Comparison of ENCODE assay signal across 24 cellular contexts in genomic region chr20:56952258-56952929, GRCh38.
DNase-seq lines count a peak whose midpoint lies in the region; ATAC-seq, FAIRE-seq and TF ChIP-seq lines count a peak whose summit lies in the region.
"Had no signal": no experiment of that assay in that cellular context is flagged by ENCODE, and none has a peak within 500 bp of the region (broad histone marks: within the 10 kb centered on the region; RNA-seq: fewer than 3 reads in every experiment).

No MANE protein-coding gene starts in this region.

- DNase-seq in HepG2 (ENCODE audit: low spot score) (no peak), right lobe of liver (no peak), K562 (ENCODE audit: extremely low read depth in 1 of 4, low spot score in 3 of 4) (no peak), keratinocyte (ENCODE audit: low read depth, low spot score) (no peak), omental fat pad (ENCODE audit: low spot score) (no peak), amygdala (lab: John Stamatoyannopoulos, UW) (no peak)
- DNase-seq: 8988T; ACHN; BE2C; Calu3; DMS79 treated with DMSO at 0.1 percent for 48 hours; GF-D8; H7; Kasumi-1; NCI-H1105; NCI-H1436 treated with DMSO at 0.1 percent for 48 hours; NCI-H2171 treated with DMSO at 0.1 percent for 48 hours; NCI-H82; NK-92 treated with Interleukin-12 subunit alpha and Interleukin-12 subunit beta, amount 100 ng/mL, for 24 hours; SJCRH30 had no signal

- H3K79me2 ChIP-seq in HepG2 (ENCODE audit: insufficient read depth, low read length) = no peaks in the 10 kb centered on the region
- no peaks in the 10 kb centered on the region for H3K79me2 ChIP-seq in K562 (ENCODE audit: control insufficient read depth, insufficient read depth, low read length)
- H3K79me2 ChIP-seq in keratinocyte (ENCODE audit: control insufficient read depth, insufficient read depth, low read length) = no peaks in the 10 kb centered on the region

- H3K27me3 ChIP-seq in HepG2 (ENCODE audit: control insufficient read depth in 1 of 2, insufficient read depth in 2 of 2, low read length in 2 of 2) = peaks cover 13 to 69% of the 10 kb centered on the region in 2 experiments; a peak in 4 of 5 replicates
- H3K27me3 ChIP-seq in right lobe of liver = no peaks in the 10 kb centered on the region
- H3K27me3 ChIP-seq in K562 (ENCODE audit: control insufficient read depth in 2 of 2, insufficient read depth in 2 of 2, low read length in 2 of 2) = peaks cover 21 to 47% of the 10 kb centered on the region in 2 experiments
- H3K27me3 ChIP-seq in keratinocyte (ENCODE audit: control insufficient read depth, extremely low read depth, insufficient read depth, low read length) = peaks cover 39% of the 10 kb centered on the region

- no peak for TF ChIP-seq EP300 in HepG2 (IDR thresholded peaks at IDR 0.05; ENCODE audit: low read depth in 2 of 2, low read length in 2 of 2)
- TF ChIP-seq EP300 in HepG2 (CRISPR knock-in tag; IDR thresholded peaks at IDR 0.05; ENCODE audit: borderline replicate concordance) = no peak
- TF ChIP-seq EP300 in K562 (IDR thresholded peaks at IDR 0.05; ENCODE audit: low read length) = no peak

- H4K20me1 ChIP-seq in HepG2 (ENCODE audit: insufficient read depth, low read length) (no peaks in the 10 kb centered on the region), K562 (replicated peaks; ENCODE audit: control insufficient read depth, insufficient read depth, low read length) (no peaks in the 10 kb centered on the region), keratinocyte (ENCODE audit: control insufficient read depth, extremely low read depth, insufficient read depth, low read length) (no peaks in the 10 kb centered on the region)

- H3K9ac ChIP-seq in HepG2 (ENCODE audit: insufficient read depth, low read depth, low read length) (no peak overlapping the region), K562 (ENCODE audit: insufficient read depth in 1 of 2, low read depth in 2 of 2, low read length in 2 of 2) (no peak overlapping the region), keratinocyte (ENCODE audit: control insufficient read depth, extremely low read depth, insufficient read depth, low read length) (no peak overlapping the region)

- ATAC-seq in HepG2 (no peak; the same call in 2 of the 3 replicates), right lobe of liver (no peak), K562 (no peak), omental fat pad (ENCODE audit: low FRiP score) (no peak), HG02610 (IDR thresholded peaks at IDR 0.05; ENCODE audit: unreplicated experiment) (no peak), GM21528 (IDR thresholded peaks at IDR 0.05; ENCODE audit: low FRiP score, unreplicated experiment) (no peak)
- ATAC-seq: SK-N-SH treated with all-trans-retinoic acid at 6 μM for 48 hours had no signal

- in situ Hi-C loops in HepG2 (cut with HindIII; ENCODE audit: extremely low pct_ligation_motif_present, low pct_unique_long_range_greater_than_20kb) = no loop called here
- in situ Hi-C loops in K562 (cut with MboI) = no loop called here

- BruUV-seq in HepG2 (replicated peaks; lab: Mats Ljungman, UMichigan) = no TSS peak
- BruUV-seq in K562 (replicated peaks; lab: Mats Ljungman, UMichigan) = no TSS peak

- 27% methylated on average over 16 of the region's 16 CpGs for WGBS in HepG2 (ENCODE audit: low lambda C conversion rate)
- 43% methylated on average over 12 of the region's 16 CpGs for WGBS in right lobe of liver (ENCODE audit: insufficient coverage, low coverage, low lambda C conversion rate, missing lambda C conversion rate)
- WGBS in K562 (ENCODE audit: insufficient coverage, low coverage, missing lambda C conversion rate) = under 1% methylated on average over 16 of the region's 16 CpGs

- H3K4me1 ChIP-seq in HepG2 (ENCODE audit: insufficient read depth, low read length) (no peaks in the 10 kb centered on the region), right lobe of liver (no peaks in the 10 kb centered on the region), K562 (replicated peaks in 1 of 2; ENCODE audit: control insufficient read depth in 2 of 2, insufficient read depth in 2 of 2, low read length in 2 of 2) (no peaks in the 10 kb centered on the region), keratinocyte (ENCODE audit: control insufficient read depth, extremely low read depth, insufficient read depth, low read length) (peaks cover 4% of the 10 kb centered on the region)
- H3K4me1 ChIP-seq: BE2C had no signal

- H3K4me3 ChIP-seq in HepG2 (replicated peaks in 1 of 3; ENCODE audit: insufficient read depth in 1 of 3, low read depth in 2 of 3, low read length in 3 of 3) = no peak overlapping the region
- no peak overlapping the region for H3K4me3 ChIP-seq in right lobe of liver
- H3K4me3 ChIP-seq in K562 = no peak overlapping the region
- H3K4me3 ChIP-seq in keratinocyte (ENCODE audit: control insufficient read depth in 2 of 3, extremely low read depth in 1 of 3, insufficient read depth in 2 of 3, low read depth in 1 of 3, low read length in 3 of 3) = peak overlapping the region in 1 of 3 experiments; percentile 16
- H3K4me3 ChIP-seq: SJCRH30 had no signal

- H3K36me3 ChIP-seq in HepG2 (replicated peaks in 1 of 2; ENCODE audit: control insufficient read depth in 1 of 2, insufficient read depth in 2 of 2, low read length in 2 of 2) (no peaks in the 10 kb centered on the region), right lobe of liver (no peaks in the 10 kb centered on the region), K562 (ENCODE audit: control insufficient read depth, insufficient read depth, low read length) (no peaks in the 10 kb centered on the region), keratinocyte (ENCODE audit: control insufficient read depth in 2 of 2, extremely low read depth in 1 of 2, insufficient read depth in 2 of 2, low read length in 2 of 2) (no peaks in the 10 kb centered on the region)
- H3K36me3 ChIP-seq: BE2C, SJCRH30 had no signal

- H3K9me1 ChIP-seq in K562 (ENCODE audit: control insufficient read depth, insufficient read depth, low read length) = no peaks in the 10 kb centered on the region
- H3K9me1 ChIP-seq in keratinocyte (ENCODE audit: control insufficient read depth, extremely low read depth, insufficient read depth, low read length) = no peaks in the 10 kb centered on the region

- FAIRE-seq in HepG2 (lab: Jason Lieb, UNC) (no peak), K562 (lab: Jason Lieb, UNC) (no peak), keratinocyte (lab: Jason Lieb, UNC) (no peak)
- FAIRE-seq: GM12891 had no signal

- CTCF ChIA-PET in HepG2 (lab: Yijun Ruan, JAX; ENCODE audit: low intra/inter-chr PET ratio, low total read pairs) (no interaction called here), K562 (lab: Yijun Ruan, JAX; ENCODE audit: low intra/inter-chr PET ratio) (no interaction called here)

- intact Hi-C loops in HepG2 (cut with micrococcal nuclease; ENCODE audit: unreplicated experiment) (no loop called here), right lobe of liver (cut with DNase I) (no loop called here), K562 (cut with micrococcal nuclease) (no loop called here)

- no peak for TF ChIP-seq CTCF in HepG2 (CRISPR knock-in tag; IDR thresholded peaks at IDR 0.05)
- TF ChIP-seq CTCF in right lobe of liver (IDR thresholded peaks at IDR 0.05) = no peak
- TF ChIP-seq CTCF in K562 (IDR thresholded peaks at IDR 0.05 in 2 of 3, conservative IDR thresholded peaks at IDR 0.05 in 1 of 3; ENCODE audit: insufficient read depth in 2 of 3, low read depth in 1 of 3, low read length in 3 of 3) = no peak
- TF ChIP-seq CTCF in keratinocyte (optimal IDR thresholded peaks at IDR 0.05 in 1 of 3, IDR thresholded peaks at IDR 0.05 in 1 of 3, conservative IDR thresholded peaks at IDR 0.05 in 1 of 3; ENCODE audit: extremely low read depth in 1 of 3, insufficient read depth in 2 of 3, low read length in 3 of 3) = no peak
- TF ChIP-seq CTCF in omental fat pad (IDR thresholded peaks at IDR 0.05) = no peak

- no peak overlapping the region for H3K4me2 ChIP-seq in HepG2 (ENCODE audit: low read depth, low read length)
- H3K4me2 ChIP-seq in K562 (ENCODE audit: insufficient read depth, low read length) = no peak overlapping the region
- peak overlapping the region; percentile 65 for H3K4me2 ChIP-seq in keratinocyte (ENCODE audit: control insufficient read depth, extremely low read depth, insufficient read depth, low read depth, low read length)

- POLR2A ChIA-PET in HepG2 (lab: Yijun Ruan, JAX) = no interaction called here
- POLR2A ChIA-PET in K562 (lab: Yijun Ruan, JAX) = no interaction called here

- H2AFZ ChIP-seq in HepG2 (ENCODE audit: low read length) = no peak overlapping the region
- H2AFZ ChIP-seq in K562 (ENCODE audit: low read depth, low read length) = no peak overlapping the region
- H2AFZ ChIP-seq in keratinocyte (ENCODE audit: control insufficient read depth, low read length) = no peak overlapping the region

- H3K9me3 ChIP-seq in HepG2 (ENCODE audit: low read length) = no peaks in the 10 kb centered on the region
- H3K9me3 ChIP-seq in right lobe of liver = no peaks in the 10 kb centered on the region
- H3K9me3 ChIP-seq in K562 (replicated peaks; ENCODE audit: control insufficient read depth, insufficient read depth, low read depth, low read length) = no peaks in the 10 kb centered on the region
- H3K9me3 ChIP-seq in keratinocyte (ENCODE audit: control insufficient read depth, low read depth, low read length) = no peaks in the 10 kb centered on the region
- H3K9me3 ChIP-seq: BE2C, SJCRH30 had no signal

- no peak for TF ChIP-seq POLR2A in HepG2 (IDR thresholded peaks at IDR 0.05; ENCODE audit: insufficient read depth in 1 of 2, low read depth in 2 of 2, low read length in 2 of 2)
- TF ChIP-seq POLR2A in right lobe of liver (IDR thresholded peaks at IDR 0.05) = no peak
- no peak for TF ChIP-seq POLR2A in K562 (conservative IDR thresholded peaks at IDR 0.05)

- no peak for TF ChIP-seq RAD21 in HepG2 (CRISPR knock-in tag; IDR thresholded peaks at IDR 0.05)
- TF ChIP-seq RAD21 in K562 (CRISPR knock-in tag; conservative IDR thresholded peaks at IDR 0.05 in 1 of 2, IDR thresholded peaks at IDR 0.05 in 1 of 2) = no peak

- H3K27ac ChIP-seq in HepG2 (ENCODE audit: extremely low read length, insufficient read depth, low read length) (no peak overlapping the region), right lobe of liver (no peak overlapping the region), K562 (ENCODE audit: extremely low read depth, low read depth, low read length) (no peak overlapping the region), keratinocyte (ENCODE audit: control insufficient read depth, insufficient read depth, low read length) (no peak overlapping the region)
- H3K27ac ChIP-seq: SJCRH30 had no signal

- dilution Hi-C loops in keratinocyte (cut with MboI; ENCODE audit: extremely low pct_ligation_motif_present, low sequenced_read_pairs) = no loop called here

TF ChIP-seq in HepG2, 621 proteins besides CTCF, POLR2A, EP300 and RAD21 (continues in another document):
- no peak for TF ChIP-seq ZFAT (CRISPR knock-in tag; conservative IDR thresholded peaks at IDR 0.05)
- TF ChIP-seq RAD51 (IDR thresholded peaks at IDR 0.05; ENCODE audit: borderline replicate concordance) = peak; percentile 82; the same call in 1 of the 2 replicates

Comparison
In these comparisons a context has a peak if more than half of its experiments do, and no peak if none do; other contexts are left out.
1. Of the 241 proteins assayed by ChIP-seq in both HepG2 and K562: peak only in HepG2: RAD51; only in K562: TFE3; in both: none; in neither: 239.